ENCODE assay signal across 32 cellular contexts in the genomic region with DNA sequence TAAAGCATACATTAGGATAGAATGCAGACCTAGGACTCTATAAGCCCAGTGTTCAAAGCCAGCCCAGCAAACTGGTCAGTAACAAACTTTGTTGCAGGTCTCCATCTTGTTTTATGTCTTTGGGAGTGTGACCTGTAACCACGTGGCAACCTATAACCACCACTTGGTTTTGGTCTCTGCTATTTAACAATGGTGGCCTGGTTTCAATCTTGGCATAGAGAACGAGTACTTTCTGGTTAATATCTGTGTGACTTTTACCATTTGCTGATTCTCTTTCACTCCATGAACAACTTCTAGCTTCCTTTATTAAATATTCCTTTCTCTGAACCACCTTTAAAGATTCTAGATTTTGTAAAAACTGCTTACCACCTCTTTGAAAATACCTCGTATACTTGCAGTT.
"Had no signal": no experiment of that assay in that cellular context is flagged by ENCODE, and none has a peak within 500 bp of the region (broad histone marks: within the 10 kb centered on the region; RNA-seq: fewer than 3 reads in every experiment).

No MANE protein-coding gene starts in this region.

- H3K9me3 ChIP-seq: body of pancreas had no signal

- ATAC-seq: activated naive CD4-positive, alpha-beta T cell treated with anti-CD3 and anti-CD28 coated beads, Interleukin-2, amount 50 U/mL, for 72 hours; activated naive CD8-positive, alpha-beta T cell treated with anti-CD3 and anti-CD28 coated beads, Interleukin-2, amount 50 U/mL, for 24 hours; activated T-cell treated with anti-CD3 and anti-CD28 coated beads, Interleukin-2, amount 50 U/mL, for 4 hours; activated T-cell treated with anti-CD3 and anti-CD28 coated beads, Interleukin-2, amount 50 U/mL, for 72 hours; activated T-helper 17 cell treated with anti-CD3 and anti-CD28 coated beads, Interleukin-2, amount 50 U/mL, for 72 hours; body of pancreas had no signal

- H3K4me3 ChIP-seq: adrenal gland, ascending aorta, body of pancreas, breast epithelium, cardiac muscle cell had no signal

- H3K36me3 ChIP-seq: adrenal gland, ascending aorta, brain microvascular endothelial cell, breast epithelium, cardiac muscle cell had no signal

- H3K4me1 ChIP-seq: adrenal gland, ascending aorta, body of pancreas, breast epithelium had no signal

- H3K27me3 ChIP-seq: adrenal gland, ascending aorta, body of pancreas, brain microvascular endothelial cell, breast epithelium, cardiac muscle cell had no signal

- DNase-seq: activated effector memory CD4-positive, alpha-beta T cell treated with anti-CD3 and anti-CD28 coated beads, Interleukin-2, amount 50 U/mL, for 16 hours; activated effector memory CD4-positive, alpha-beta T cell treated with Interleukin-2 at 50 U/mL for 16 hours; activated gamma-delta T cell; activated gamma-delta T cell treated with Interleukin-2 at 50 U/mL for 16 hours; activated naive CD4-positive, alpha-beta T cell; activated naive CD4-positive, alpha-beta T cell treated with anti-CD3 and anti-CD28 coated beads for 36 hours; activated naive CD4-positive, alpha-beta T cell treated with anti-CD3 and anti-CD28 coated beads, Interleukin-2, amount 10 ng/mL, durations not matched to agents 7 days and 5 days; activated naive CD4-positive, alpha-beta T cell treated with anti-CD3 and anti-CD28 coated beads, Interleukin-2, amount 50 U/mL, for 16 hours; activated naive CD4-positive, alpha-beta T cell treated with Interleukin-2 at 50 U/mL for 16 hours; activated naive CD8-positive, alpha-beta T cell treated with anti-CD3 and anti-CD28 coated beads for 36 hours; activated naive CD8-positive, alpha-beta T cell treated with anti-CD3 and anti-CD28 coated beads, Interleukin-2, amount 10 ng/mL, durations not matched to agents 7 days and 5 days; activated naive CD8-positive, alpha-beta T cell treated with anti-CD3 and anti-CD28 coated beads, Interleukin-2, amount 50 U/mL, for 24 hours; activated T-cell treated with anti-CD3 and anti-CD28 coated beads, Interleukin-2, amount 50 U/mL, for 1 hour; activated T-cell treated with anti-CD3 and anti-CD28 coated beads, Interleukin-2, amount 50 U/mL, for 24 hours; activated T-cell treated with anti-CD3 and anti-CD28 coated beads, Interleukin-2, amount 50 U/mL, for 4 hours; activated T-cell treated with anti-CD3 and anti-CD28 coated beads, Interleukin-2, amount 50 U/mL, for 48 hours; activated T-cell treated with anti-CD3 and anti-CD28 coated beads, Interleukin-2, amount 50 U/mL, for 72 hours; adrenal gland; amniotic stem cell; amygdala; anterior cingulate cortex; aorta; body of pancreas; brain microvascular endothelial cell; caudate nucleus; central memory CD4-positive, alpha-beta T cell; cerebellar nuclear complex had no signal

- H3K27ac ChIP-seq: adrenal gland, ascending aorta, body of pancreas, brain microvascular endothelial cell, breast epithelium, cardiac muscle cell had no signal
